ENCODE assay signal across 12 cellular contexts in the genomic region with DNA sequence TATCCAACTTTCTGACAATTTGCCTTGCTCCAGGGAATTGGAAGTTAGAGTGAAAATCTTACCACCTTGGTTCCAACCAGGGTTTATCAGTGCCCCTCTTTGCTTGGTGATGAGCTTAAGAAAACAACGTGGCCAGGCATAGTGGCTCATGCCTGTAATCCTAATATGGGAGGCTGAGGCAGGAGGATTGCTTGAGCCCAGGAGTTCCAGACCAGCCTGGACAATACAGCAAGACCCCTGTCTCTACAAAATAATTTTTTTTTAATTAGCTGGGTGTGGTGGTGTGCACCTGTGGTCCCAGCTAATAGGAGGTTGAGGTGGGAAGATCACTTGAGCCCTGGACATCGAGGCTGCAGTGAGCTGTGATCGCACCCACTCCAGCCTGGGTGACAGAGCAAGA. TPM values are rescaled to one million over a fixed set of nuclear protein-coding genes. Genes with fewer than 3 reads are reported as not detected.
DNase-seq lines count a peak whose midpoint lies in the region; ATAC-seq and TF ChIP-seq lines count a peak whose summit lies in the region.
"Had no signal": no experiment of that assay in that cellular context is flagged by ENCODE, and none has a peak within 500 bp of the region (broad histone marks: within the 10 kb centered on the region; RNA-seq: fewer than 3 reads in every experiment).

No MANE protein-coding gene starts in this region.

- H3K4me3 Mint-ChIP-seq in naive B cell = peak overlapping the region; percentile 76 to 95 (median 84)
- H3K4me3 Mint-ChIP-seq: WTC11 had no signal

- no peaks in the 10 kb centered on the region for H3K27me3 ChIP-seq in BLaER1 treated with 17β-estradiol and CSF1 and Interleukin-3, amounts not matched to agents 10 nM and 100 nM
- no peaks in the 10 kb centered on the region for H3K27me3 ChIP-seq in testis
- no peaks in the 10 kb centered on the region for H3K27me3 ChIP-seq in BE2C
- H3K27me3 ChIP-seq: hepatocyte had no signal

- no peak for DNase-seq in GM12864 (ENCODE audit: low read depth)
- DNase-seq in activated naive CD4-positive, alpha-beta T cell treated with anti-CD3 and anti-CD28 coated beads, Interleukin-2, amount 50 U/mL, for 72 hours (ENCODE audit: low spot score in 2 of 2) = no peak
- DNase-seq in naive B cell = no peak
- DNase-seq in testis = no peak
- DNase-seq in BE2C = no peak
- no peak for DNase-seq in DMS 273 (lab: John Stamatoyannopoulos, UW; ENCODE audit: unreplicated experiment)
- DNase-seq in DMS114 treated with DMSO at 0.1 percent for 48 hours (lab: John Stamatoyannopoulos, UW; ENCODE audit: unreplicated experiment) = no peak
- DNase-seq: NCI-H1092, SHP77 treated with DMSO at 0.1 percent for 48 hours had no signal

- H3K27me3 Mint-ChIP-seq in naive B cell = no peaks in the 10 kb centered on the region

- peaks cover 99 to 100% (median 100%) of the 10 kb centered on the region in 10 experiments for H3K4me1 ChIP-seq in BLaER1 treated with 17β-estradiol and CSF1 and Interleukin-3, amounts not matched to agents 10 nM and 100 nM
- H3K4me1 ChIP-seq in testis (peaks cover 51% of the 10 kb centered on the region), BE2C (no peaks in the 10 kb centered on the region)

- H3K4me3 ChIP-seq in BLaER1 treated with 17β-estradiol and CSF1 and Interleukin-3, amounts not matched to agents 10 nM and 100 nM = peak overlapping the region; percentile 3 to 56 (median 36); a peak in 15 of 20 replicates
- H3K4me3 ChIP-seq in GM12864 (ENCODE audit: low read depth, low read length) (peak overlapping the region; percentile 8; the same call in 1 of the 2 replicates), testis (no peak overlapping the region), BE2C (ENCODE audit: low read depth, low read length) (no peak overlapping the region)
- H3K4me3 ChIP-seq: hepatocyte had no signal

- peaks cover 30 to 37% of the 10 kb centered on the region in 2 donors for H3K36me3 Mint-ChIP-seq in activated naive CD4-positive, alpha-beta T cell treated with anti-CD3 and anti-CD28 coated beads, Interleukin-2, amount 50 U/mL, for 72 hours
- H3K36me3 Mint-ChIP-seq in naive B cell = peaks cover 16 to 25% of the 10 kb centered on the region in 2 donors

- H3K9me3 ChIP-seq in BLaER1 treated with 17β-estradiol and CSF1 and Interleukin-3, amounts not matched to agents 10 nM and 100 nM (replicated peaks in 1 of 11) = no peaks in the 10 kb centered on the region
- H3K9me3 ChIP-seq in testis = no peaks in the 10 kb centered on the region
- no peaks in the 10 kb centered on the region for H3K9me3 ChIP-seq in BE2C

- H3K27ac ChIP-seq in BLaER1 treated with 17β-estradiol and CSF1 and Interleukin-3, amounts not matched to agents 10 nM and 100 nM = peak overlapping the region; percentile 31 to 83 (median 79); a peak in 20 of 22 replicates
- H3K27ac ChIP-seq in testis = peak overlapping the region in 1 of 2 donors; percentile 90
- H3K27ac ChIP-seq: hepatocyte had no signal

- peaks cover 0 to 99% (median 6%) of the 10 kb centered on the region in 11 experiments; a peak in 16 of 22 replicates for H4K20me1 ChIP-seq in BLaER1 treated with 17β-estradiol and CSF1 and Interleukin-3, amounts not matched to agents 10 nM and 100 nM

- 90% methylated on average over 3 of the region's 3 CpGs for WGBS in testis, 2 donors

- peak overlapping the region; percentile 46 to 67 (median 60); a peak in 18 of 22 replicates for H3K9ac ChIP-seq in BLaER1 treated with 17β-estradiol and CSF1 and Interleukin-3, amounts not matched to agents 10 nM and 100 nM

- intact Hi-C loops in testis (cut with DNase I; ENCODE audit: low total_unique reads) = no loop called here

- ATAC-seq in activated naive CD4-positive, alpha-beta T cell treated with anti-CD3 and anti-CD28 coated beads, Interleukin-2, amount 50 U/mL, for 72 hours = no peak
- no peak for ATAC-seq in naive B cell (ENCODE audit: low read depth in 2 of 2)
- ATAC-seq: WTC11 had no signal

- H3K36me3 ChIP-seq in BLaER1 treated with 17β-estradiol and CSF1 and Interleukin-3, amounts not matched to agents 10 nM and 100 nM = peaks cover 6 to 66% (median 51%) of the 10 kb centered on the region in 11 experiments
- no peaks in the 10 kb centered on the region for H3K36me3 ChIP-seq in testis (ENCODE audit: low read depth, missing control alignments)
- H3K36me3 ChIP-seq in BE2C = peaks cover 62% of the 10 kb centered on the region

- TF ChIP-seq POLR2A in testis (IDR thresholded peaks at IDR 0.05) = no peak

- peak overlapping the region; percentile 75 to 97 (median 91) for H3K4me2 ChIP-seq in BLaER1 treated with 17β-estradiol and CSF1 and Interleukin-3, amounts not matched to agents 10 nM and 100 nM
- H3K4me2 ChIP-seq: hepatocyte had no signal

- H3K27ac Mint-ChIP-seq in activated naive CD4-positive, alpha-beta T cell treated with anti-CD3 and anti-CD28 coated beads, Interleukin-2, amount 50 U/mL, for 72 hours = peak overlapping the region; percentile 26 to 86
- H3K27ac Mint-ChIP-seq in naive B cell = peak overlapping the region; percentile 88 to 98 (median 94)
- H3K27ac Mint-ChIP-seq: WTC11 had no signal

- TF ChIP-seq CTCF in GM12864 (IDR thresholded peaks at IDR 0.05; ENCODE audit: low read depth, low read length, missing control alignments) (no peak), testis (IDR thresholded peaks at IDR 0.05) (no peak), BE2C (IDR thresholded peaks at IDR 0.05; ENCODE audit: low read depth, low read length) (no peak)

- peaks cover 69 to 97% (median 94%) of the 10 kb centered on the region in 3 donors for H3K4me1 Mint-ChIP-seq in naive B cell

- H3K9me3 Mint-ChIP-seq in activated naive CD4-positive, alpha-beta T cell treated with anti-CD3 and anti-CD28 coated beads, Interleukin-2, amount 50 U/mL, for 72 hours = no peaks in the 10 kb centered on the region
- peaks cover 0 to 1% (median 0%) of the 10 kb centered on the region in 7 donors for H3K9me3 Mint-ChIP-seq in naive B cell
- H3K9me3 Mint-ChIP-seq: WTC11 had no signal

RNA-seq across cellular contexts. Expression of a gene that starts 21.4 kb away (rescaled TPM):
- 10 to 100 TPM; 69.0 to 97.7 TPM for total RNA-seq in activated naive CD4-positive, alpha-beta T cell treated with anti-CD3 and anti-CD28 coated beads, Interleukin-2, amount 50 U/mL, for 72 hours
- polyA plus RNA-seq in naive B cell (ENCODE audit: low read depth in 6 of 6) = 10 to 100 TPM in 5 of 6 donors, 1 to 10 TPM in 1; 6.5 to 16.4 (median 13.5) TPM
- total RNA-seq in testis = 10 to 100 TPM; 42.2 to 48.6 TPM
- polyA plus RNA-seq in testis (ENCODE audit: insufficient read depth, low read depth, low replicate concordance) = 28.6 TPM
- polyA plus RNA-seq in BE2C (2012; ENCODE audit: insufficient read depth, insufficient read length, low read depth) = 49.3 TPM

RNA-seq across cellular contexts. Expression of a gene that starts 25.1 kb away (rescaled TPM):
- 10 to 100 TPM; 21.4 to 29.6 TPM for total RNA-seq in activated naive CD4-positive, alpha-beta T cell treated with anti-CD3 and anti-CD28 coated beads, Interleukin-2, amount 50 U/mL, for 72 hours
- polyA plus RNA-seq in naive B cell (ENCODE audit: low read depth in 6 of 6) (10 to 100 TPM; 14.0 to 26.1 (median 17.7) TPM), testis (ENCODE audit: insufficient read depth, low read depth, low replicate concordance) (14.7 TPM)
- total RNA-seq in testis = 10 to 100 TPM; 24.3 to 25.8 TPM
- 23.0 TPM for polyA plus RNA-seq in BE2C (2012; ENCODE audit: insufficient read depth, insufficient read length, low read depth)

RNA-seq across cellular contexts. Expression of a gene that starts 25.1 kb away (rescaled TPM):
- 10 to 100 TPM; 33.7 to 80.2 TPM for total RNA-seq in activated naive CD4-positive, alpha-beta T cell treated with anti-CD3 and anti-CD28 coated beads, Interleukin-2, amount 50 U/mL, for 72 hours
- polyA plus RNA-seq in naive B cell (ENCODE audit: low read depth in 6 of 6) (10 to 100 TPM; 14.8 to 34.8 (median 23.1) TPM), testis (ENCODE audit: insufficient read depth, low read depth, low replicate concordance) (47.9 TPM)
- 100 to 1,000 TPM in 1 of 2 donors, 10 to 100 TPM in 1; 99.3 to 111 TPM for total RNA-seq in testis
- polyA plus RNA-seq in BE2C (2012; ENCODE audit: insufficient read depth, insufficient read length, low read depth) = 67.4 TPM

RNA-seq across cellular contexts. Expression of a gene that starts 40.5 kb away (rescaled TPM):
- 1 to 10 TPM; 9.7 to 9.8 TPM for total RNA-seq in activated naive CD4-positive, alpha-beta T cell treated with anti-CD3 and anti-CD28 coated beads, Interleukin-2, amount 50 U/mL, for 72 hours
- 1 to 10 TPM in 5 of 6 donors, not detected in 1; 4.3 to 9.8 (median 5.8) TPM for polyA plus RNA-seq in naive B cell (ENCODE audit: low read depth in 6 of 6)
- 10 to 100 TPM; 37.2 to 44.7 TPM for total RNA-seq in testis
- 27.3 TPM for polyA plus RNA-seq in testis (ENCODE audit: insufficient read depth, low read depth, low replicate concordance)
- 12.3 TPM for polyA plus RNA-seq in BE2C (2012; ENCODE audit: insufficient read depth, insufficient read length, low read depth)

RNA-seq across cellular contexts. Expression of a gene that starts 49.8 kb away (rescaled TPM):
- total RNA-seq in activated naive CD4-positive, alpha-beta T cell treated with anti-CD3 and anti-CD28 coated beads, Interleukin-2, amount 50 U/mL, for 72 hours = under 1 TPM; 0.43 to 0.48 TPM
- polyA plus RNA-seq in naive B cell (ENCODE audit: low read depth in 6 of 6) (1 to 10 TPM in 2 of 6 donors, under 1 TPM in 3, not detected in 1; 0.32 to 2.8 (median 0.87) TPM), testis (ENCODE audit: insufficient read depth, low read depth, low replicate concordance) (30.6 TPM)
- total RNA-seq in testis = 10 to 100 TPM; 12.8 to 14.6 TPM
- polyA plus RNA-seq in BE2C (2012; ENCODE audit: insufficient read depth, insufficient read length, low read depth) = not detected

Comparison
In these comparisons a context has a peak if more than half of its experiments do, and no peak if none do; other contexts are left out.
1. H3K4me3 ChIP-seq: peak in BLaER1 treated with 17β-estradiol and CSF1 and Interleukin-3, amounts not matched to agents 10 nM and 100 nM (10 of 10) and GM12864 (single experiment); none in testis (0 of 2) and BE2C (single experiment).